Comparison of ENCODE assay signal across 1 cellular context in the genomic region with DNA sequence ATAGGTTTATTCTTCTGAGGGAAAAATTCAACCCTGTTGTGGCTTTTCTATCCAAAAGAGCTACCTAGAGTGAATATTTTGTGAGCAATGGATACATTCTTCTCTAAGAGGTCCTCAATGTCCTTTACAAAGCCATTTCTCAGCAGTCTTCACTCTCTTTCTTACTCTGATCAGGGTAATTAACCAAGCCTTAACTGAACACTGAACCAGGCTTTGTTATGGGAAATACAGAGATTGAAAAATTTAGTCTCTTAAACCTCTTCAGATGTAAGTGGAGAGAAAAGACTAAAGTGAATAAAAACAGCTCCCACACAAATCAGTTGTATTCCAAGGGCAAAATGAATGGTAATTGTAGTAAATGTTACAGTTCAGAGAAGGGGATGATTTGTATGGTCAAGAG.
TF ChIP-seq lines count a peak whose summit lies in the region.

No MANE protein-coding gene starts in this region.

TF ChIP-seq in GM23338, 12 proteins besides CTCF, POLR2A, EP300 and RAD21:
- TF ChIP-seq, protein P1, sequence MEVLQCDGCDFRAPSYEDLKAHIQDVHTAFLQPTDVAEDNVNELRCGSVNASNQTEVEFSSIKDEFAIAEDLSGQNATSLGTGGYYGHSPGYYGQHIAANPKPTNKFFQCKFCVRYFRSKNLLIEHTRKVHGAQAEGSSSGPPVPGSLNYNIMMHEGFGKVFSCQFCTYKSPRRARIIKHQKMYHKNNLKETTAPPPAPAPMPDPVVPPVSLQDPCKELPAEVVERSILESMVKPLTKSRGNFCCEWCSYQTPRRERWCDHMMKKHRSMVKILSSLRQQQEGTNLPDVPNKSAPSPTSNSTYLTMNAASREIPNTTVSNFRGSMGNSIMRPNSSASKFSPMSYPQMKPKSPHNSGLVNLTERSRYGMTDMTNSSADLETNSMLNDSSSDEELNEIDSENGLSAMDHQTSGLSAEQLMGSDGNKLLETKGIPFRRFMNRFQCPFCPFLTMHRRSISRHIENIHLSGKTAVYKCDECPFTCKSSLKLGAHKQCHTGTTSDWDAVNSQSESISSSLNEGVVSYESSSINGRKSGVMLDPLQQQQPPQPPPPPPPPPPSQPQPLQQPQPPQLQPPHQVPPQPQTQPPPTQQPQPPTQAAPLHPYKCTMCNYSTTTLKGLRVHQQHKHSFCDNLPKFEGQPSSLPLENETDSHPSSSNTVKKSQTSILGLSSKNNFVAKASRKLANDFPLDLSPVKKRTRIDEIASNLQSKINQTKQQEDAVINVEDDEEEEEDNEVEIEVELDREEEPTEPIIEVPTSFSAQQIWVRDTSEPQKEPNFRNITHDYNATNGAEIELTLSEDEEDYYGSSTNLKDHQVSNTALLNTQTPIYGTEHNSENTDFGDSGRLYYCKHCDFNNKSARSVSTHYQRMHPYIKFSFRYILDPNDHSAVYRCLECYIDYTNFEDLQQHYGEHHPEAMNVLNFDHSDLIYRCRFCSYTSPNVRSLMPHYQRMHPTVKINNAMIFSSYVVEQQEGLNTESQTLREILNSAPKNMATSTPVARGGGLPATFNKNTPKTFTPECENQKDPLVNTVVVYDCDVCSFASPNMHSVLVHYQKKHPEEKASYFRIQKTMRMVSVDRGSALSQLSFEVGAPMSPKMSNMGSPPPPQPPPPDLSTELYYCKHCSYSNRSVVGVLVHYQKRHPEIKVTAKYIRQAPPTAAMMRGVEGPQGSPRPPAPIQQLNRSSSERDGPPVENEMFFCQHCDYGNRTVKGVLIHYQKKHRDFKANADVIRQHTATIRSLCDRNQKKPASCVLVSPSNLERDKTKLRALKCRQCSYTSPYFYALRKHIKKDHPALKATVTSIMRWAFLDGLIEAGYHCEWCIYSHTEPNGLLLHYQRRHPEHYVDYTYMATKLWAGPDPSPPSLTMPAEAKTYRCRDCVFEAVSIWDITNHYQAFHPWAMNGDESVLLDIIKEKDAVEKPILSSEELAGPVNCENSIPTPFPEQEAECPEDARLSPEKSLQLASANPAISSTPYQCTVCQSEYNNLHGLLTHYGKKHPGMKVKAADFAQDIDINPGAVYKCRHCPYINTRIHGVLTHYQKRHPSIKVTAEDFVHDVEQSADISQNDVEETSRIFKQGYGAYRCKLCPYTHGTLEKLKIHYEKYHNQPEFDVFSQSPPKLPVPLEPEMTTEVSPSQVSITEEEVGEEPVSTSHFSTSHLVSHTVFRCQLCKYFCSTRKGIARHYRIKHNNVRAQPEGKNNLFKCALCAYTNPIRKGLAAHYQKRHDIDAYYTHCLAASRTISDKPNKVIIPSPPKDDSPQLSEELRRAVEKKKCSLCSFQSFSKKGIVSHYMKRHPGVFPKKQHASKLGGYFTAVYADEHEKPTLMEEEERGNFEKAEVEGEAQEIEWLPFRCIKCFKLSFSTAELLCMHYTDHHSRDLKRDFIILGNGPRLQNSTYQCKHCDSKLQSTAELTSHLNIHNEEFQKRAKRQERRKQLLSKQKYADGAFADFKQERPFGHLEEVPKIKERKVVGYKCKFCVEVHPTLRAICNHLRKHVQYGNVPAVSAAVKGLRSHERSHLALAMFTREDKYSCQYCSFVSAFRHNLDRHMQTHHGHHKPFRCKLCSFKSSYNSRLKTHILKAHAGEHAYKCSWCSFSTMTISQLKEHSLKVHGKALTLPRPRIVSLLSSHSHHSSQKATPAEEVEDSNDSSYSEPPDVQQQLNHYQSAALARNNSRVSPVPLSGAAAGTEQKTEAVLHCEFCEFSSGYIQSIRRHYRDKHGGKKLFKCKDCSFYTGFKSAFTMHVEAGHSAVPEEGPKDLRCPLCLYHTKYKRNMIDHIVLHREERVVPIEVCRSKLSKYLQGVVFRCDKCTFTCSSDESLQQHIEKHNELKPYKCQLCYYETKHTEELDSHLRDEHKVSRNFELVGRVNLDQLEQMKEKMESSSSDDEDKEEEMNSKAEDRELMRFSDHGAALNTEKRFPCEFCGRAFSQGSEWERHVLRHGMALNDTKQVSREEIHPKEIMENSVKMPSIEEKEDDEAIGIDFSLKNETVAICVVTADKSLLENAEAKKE (CRISPR knock-in tag; IDR thresholded peaks at IDR 0.05) = no peak
- TF ChIP-seq NANOG (IDR thresholded peaks at IDR 0.05; ENCODE audit: borderline replicate concordance) (no peak; the same call in 1 of the 2 replicates), EZH2 (IDR thresholded peaks at IDR 0.05; ENCODE audit: low read depth, unreplicated experiment) (no peak), JUNB (IDR thresholded peaks at IDR 0.05; ENCODE audit: unreplicated experiment) (no peak)
